In genomic region chr2:215439404-215439803, GRCh38 we compare ENCODE assay signal across 19 cellular contexts.
"Had no signal": no experiment of that assay in that cellular context is flagged by ENCODE, and none has a peak within 500 bp of the region (broad histone marks: within the 10 kb centered on the region; RNA-seq: fewer than 3 reads in every experiment).

No MANE protein-coding gene starts in this region.

- H3K4me3 ChIP-seq: lung, stomach, testis had no signal

- H3K27ac ChIP-seq: neutrophil, stomach, testis had no signal

- H3K9me3 Mint-ChIP-seq: activated CD8-positive, alpha-beta T cell treated with anti-CD3 and anti-CD28 coated beads for 36 hours; activated naive CD4-positive, alpha-beta T cell treated with anti-CD3 and anti-CD28 coated beads, Interleukin-2, amount 50 U/mL, for 72 hours; activated T-cell treated with anti-CD3 and anti-CD28 coated beads, Interleukin-2, amount 50 U/mL, for 4 hours; T-helper 1 cell treated with Interleukin-12 subunit alpha and Interleukin-12 subunit beta and Interleukin-4 antibody, amounts not matched to agents 30 μg/mL and 1 μg/mL, for 36 hours; WTC11 had no signal

- H3K27me3 ChIP-seq: testis had no signal

- H3K36me3 ChIP-seq: neutrophil, stomach had no signal

- H3K4me3 Mint-ChIP-seq: activated CD8-positive, alpha-beta T cell treated with anti-CD3 and anti-CD28 coated beads for 36 hours; activated T-cell treated with anti-CD3 and anti-CD28 coated beads, Interleukin-2, amount 50 U/mL, for 4 hours; T-helper 1 cell treated with Interleukin-12 subunit alpha and Interleukin-12 subunit beta and Interleukin-4 antibody, amounts not matched to agents 30 μg/mL and 1 μg/mL, for 36 hours; WTC11 had no signal

- H3K9me3 ChIP-seq: neutrophil, stomach, testis had no signal

- H3K27ac Mint-ChIP-seq: activated CD8-positive, alpha-beta T cell treated with anti-CD3 and anti-CD28 coated beads for 36 hours; activated naive CD4-positive, alpha-beta T cell treated with anti-CD3 and anti-CD28 coated beads, Interleukin-2, amount 50 U/mL, for 72 hours; T-helper 1 cell treated with Interleukin-12 subunit alpha and Interleukin-12 subunit beta and Interleukin-4 antibody, amounts not matched to agents 30 μg/mL and 1 μg/mL, for 36 hours; WTC11 had no signal

- H3K4me1 ChIP-seq: testis had no signal

- FAIRE-seq: small intestine had no signal

- DNase-seq: activated CD4-positive, alpha-beta T cell treated with anti-CD3 and anti-CD28 coated beads for 4 hours; activated CD8-positive, alpha-beta T cell treated with anti-CD3 and anti-CD28 coated beads for 36 hours; activated effector memory CD4-positive, alpha-beta T cell treated with Interleukin-2 at 50 U/mL for 16 hours; activated T-cell treated with anti-CD3 and anti-CD28 coated beads, Interleukin-2, amount 50 U/mL, for 4 hours; amniotic stem cell; dermis blood vessel endothelial cell; erythroblast; islet precursor cell; naive B cell; posterior cingulate gyrus; retina; small intestine; stomach; testis had no signal

- H3K36me3 Mint-ChIP-seq: naive B cell, WTC11 had no signal

- ATAC-seq: activated CD8-positive, alpha-beta T cell treated with anti-CD3 and anti-CD28 coated beads for 36 hours; activated naive CD4-positive, alpha-beta T cell treated with anti-CD3 and anti-CD28 coated beads, Interleukin-2, amount 50 U/mL, for 72 hours; activated T-cell treated with anti-CD3 and anti-CD28 coated beads, Interleukin-2, amount 50 U/mL, for 4 hours; WTC11 had no signal
